Comparison of ENCODE assay signal across 20 cellular contexts in genomic region chr18:9260388-9261380, GRCh38.
A peak's percentile ranks its signal among the peaks of the same experiment; 100 is the strongest.
DNase-seq lines count a peak whose midpoint lies in the region; ATAC-seq, FAIRE-seq and TF ChIP-seq lines count a peak whose summit lies in the region.
"Had no signal": no experiment of that assay in that cellular context is flagged by ENCODE, and none has a peak within 500 bp of the region (broad histone marks: within the 10 kb centered on the region; RNA-seq: fewer than 3 reads in every experiment).

No MANE protein-coding gene starts in this region.

- H3K4me1 Mint-ChIP-seq in CD4-positive, alpha-beta memory T cell: peaks cover 8 to 15% (median 9%) of the 10 kb centered on the region in 4 donors
- H3K4me1 Mint-ChIP-seq in activated T-helper 17 cell treated with anti-CD3 and anti-CD28 coated beads, Interleukin-2, amount 50 U/mL, for 72 hours: peaks cover 19% of the 10 kb centered on the region
- H3K4me1 Mint-ChIP-seq: CD14-positive monocyte had no signal

- intact Hi-C loops in CD4-positive, alpha-beta memory T cell (cut with micrococcal nuclease): no loop called here

- H3K27ac ChIP-seq in CD4-positive, alpha-beta memory T cell (ENCODE audit: low read depth, low read length): no peak overlapping the region
- H3K27ac ChIP-seq: coronary artery, lower lobe of right lung, PC-9, tibial nerve had no signal

- H3K27ac Mint-ChIP-seq in CD4-positive, alpha-beta memory T cell: peak overlapping the region in 5 of 7 donors; percentile 25 to 82 (median 43)
- peak overlapping the region; percentile 25 for H3K27ac Mint-ChIP-seq in activated T-helper 17 cell treated with anti-CD3 and anti-CD28 coated beads, Interleukin-2, amount 50 U/mL, for 72 hours

- POLR2A ChIA-PET in CD4-positive, alpha-beta memory T cell (lab: Charles Lee; ENCODE audit: partially characterized antibody): no interaction called here

- DNase-seq in CD4-positive, alpha-beta memory T cell: no peak
- DNase-seq in GM12891 (ENCODE audit: insufficient read length, low spot score) (no peak), kidney tubule cell (ENCODE audit: low spot score) (peak; percentile 34), EL (no peak), NCI-H82 treated with DMSO at 0.1 percent for 48 hours (lab: John Stamatoyannopoulos, UW; ENCODE audit: unreplicated experiment) (no peak), NOMO-1 treated with dmso at 0.1 percent for 144 hours (lab: John Stamatoyannopoulos, UW; ENCODE audit: unreplicated experiment) (no peak)
- DNase-seq: activated T-cell treated with anti-CD3 and anti-CD28 coated beads, Interleukin-2, amount 50 U/mL, for 4 hours; lower lobe of right lung; NCI-H446; PC-9; stimulated activated CD4-positive, alpha-beta T cell treated with anti-CD3 and anti-CD28 coated beads, Interleukin-2, amount 100 ng/mL, for 48 hours; SW 1271 had no signal

- H3K27me3 ChIP-seq in CD4-positive, alpha-beta memory T cell (ENCODE audit: insufficient read depth, low read length): no peaks in the 10 kb centered on the region
- H3K27me3 ChIP-seq: tibial nerve had no signal

- peaks cover 69 to 75% of the 10 kb centered on the region in 2 donors for H3K36me3 Mint-ChIP-seq in CD4-positive, alpha-beta memory T cell
- peaks cover 98% of the 10 kb centered on the region for H3K36me3 Mint-ChIP-seq in activated T-helper 17 cell treated with anti-CD3 and anti-CD28 coated beads, Interleukin-2, amount 50 U/mL, for 72 hours (ENCODE audit: low read depth)

- H3K9me3 Mint-ChIP-seq in CD4-positive, alpha-beta memory T cell: peaks cover 0 to under 1% (median 0%) of the 10 kb centered on the region in 8 donors
- H3K9me3 Mint-ChIP-seq in activated T-helper 17 cell treated with anti-CD3 and anti-CD28 coated beads, Interleukin-2, amount 50 U/mL, for 72 hours: peaks cover 4% of the 10 kb centered on the region

- no peaks in the 10 kb centered on the region for H3K9me3 ChIP-seq in CD4-positive, alpha-beta memory T cell (ENCODE audit: control insufficient read depth in 1 of 2, low read length in 2 of 2)
- H3K9me3 ChIP-seq: lower lobe of right lung, tibial nerve had no signal

- no peak overlapping the region for H3K4me3 Mint-ChIP-seq in CD4-positive, alpha-beta memory T cell
- H3K4me3 Mint-ChIP-seq in activated T-helper 17 cell treated with anti-CD3 and anti-CD28 coated beads, Interleukin-2, amount 50 U/mL, for 72 hours: no peak overlapping the region
- H3K4me3 Mint-ChIP-seq: activated T-cell treated with anti-CD3 and anti-CD28 coated beads, Interleukin-2, amount 50 U/mL, for 4 hours; CD14-positive monocyte had no signal

- ATAC-seq in activated T-helper 17 cell treated with anti-CD3 and anti-CD28 coated beads, Interleukin-2, amount 50 U/mL, for 72 hours (replicated peaks): peak; percentile 26
- no peak for ATAC-seq in HG03097 (IDR thresholded peaks at IDR 0.05; ENCODE audit: low FRiP score, unreplicated experiment)
- ATAC-seq: activated T-cell treated with anti-CD3 and anti-CD28 coated beads, Interleukin-2, amount 50 U/mL, for 4 hours; esophagus mucosa; lower lobe of right lung; sciatic nerve had no signal

- H3K27me3 Mint-ChIP-seq in CD4-positive, alpha-beta memory T cell: no peaks in the 10 kb centered on the region
- no peaks in the 10 kb centered on the region for H3K27me3 Mint-ChIP-seq in activated T-helper 17 cell treated with anti-CD3 and anti-CD28 coated beads, Interleukin-2, amount 50 U/mL, for 72 hours

- peak; percentile 45 for FAIRE-seq in GM12891 (lab: Jason Lieb, UNC)
- FAIRE-seq: GM18507 had no signal

- H3K4me3 ChIP-seq in CD4-positive, alpha-beta memory T cell (ENCODE audit: low read length in 2 of 2): no peak overlapping the region
- H3K4me3 ChIP-seq: coronary artery, lower lobe of right lung, PC-9, tibial nerve had no signal

- peaks cover 5% of the 10 kb centered on the region for H3K36me3 ChIP-seq in CD4-positive, alpha-beta memory T cell (ENCODE audit: insufficient read depth, low read length)

- TF ChIP-seq POLR2A in GM12891 (IDR thresholded peaks at IDR 0.05; ENCODE audit: low read depth, low read length): no peak

- no peaks in the 10 kb centered on the region for H3K4me1 ChIP-seq in CD4-positive, alpha-beta memory T cell (ENCODE audit: insufficient read depth, low read length)
- H3K4me1 ChIP-seq: lower lobe of right lung, tibial nerve had no signal

- CTCF ChIA-PET in CD4-positive, alpha-beta memory T cell (lab: Charles Lee; ENCODE audit: partially characterized antibody): no interaction called here

TF ChIP-seq in GM12891, 5 proteins besides CTCF, POLR2A, EP300 and RAD21:
- TF ChIP-seq POLR2AphosphoS5 (IDR thresholded peaks at IDR 0.05; ENCODE audit: low read depth, low read length) (0 out of 2 replicates have a peak, but pooled peaks have one; percentile 16), POU2F2 (IDR thresholded peaks at IDR 0.05; ENCODE audit: low read depth, low read length) (no peak)
